Comparison of ENCODE assay signal across 8 cellular contexts in the genomic region with DNA sequence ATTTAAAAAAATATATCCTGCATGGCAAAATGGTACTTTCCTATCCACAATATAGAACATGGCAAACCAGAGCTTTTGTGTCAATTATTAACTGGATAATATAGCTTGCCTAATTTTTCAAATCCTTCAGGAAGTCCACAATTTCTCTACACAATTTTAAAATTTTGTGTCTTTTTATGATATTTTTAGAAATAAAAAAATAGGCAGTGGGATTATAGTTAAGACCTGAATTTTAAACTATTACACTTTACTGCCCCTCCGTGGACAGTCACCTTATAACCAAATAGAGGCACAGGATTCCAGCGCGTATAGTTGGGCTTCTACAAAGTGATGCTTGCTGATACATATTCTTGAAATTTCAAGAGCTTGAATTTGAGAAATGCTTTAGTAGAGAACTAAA. TPM values are rescaled to one million over a fixed set of nuclear protein-coding genes. Genes with fewer than 3 reads are reported as not detected.
DNase-seq lines count a peak whose midpoint lies in the region; ATAC-seq, FAIRE-seq and TF ChIP-seq lines count a peak whose summit lies in the region.

No MANE protein-coding gene starts in this region.

- H4K8ac ChIP-seq in mesendoderm (ENCODE audit: low read depth, low read length): no peak overlapping the region

- WGBS in mesendoderm (ENCODE audit: extremely low coverage, insufficient coverage, low lambda C conversion rate): no CpG with 5 or more reads among the region's 3 CpGs

- no peaks in the 10 kb centered on the region for H3K79me1 ChIP-seq in mesendoderm (ENCODE audit: low read length)

- H3K23ac ChIP-seq in mesendoderm (ENCODE audit: low read length): no peak overlapping the region

- no peak overlapping the region for H3K27ac ChIP-seq in mesendoderm (ENCODE audit: low read depth, low read length)

- no peak overlapping the region for H2BK15ac ChIP-seq in mesendoderm (replicated peaks; ENCODE audit: low read depth)

- no peak overlapping the region for H3K4ac ChIP-seq in mesendoderm (ENCODE audit: low read depth, low read length)

- ATAC-seq in HG02571 (IDR thresholded peaks at IDR 0.05; ENCODE audit: unreplicated experiment): no peak
- no peak for ATAC-seq in HG03442 (IDR thresholded peaks at IDR 0.05; ENCODE audit: unreplicated experiment)

- H2BK120ac ChIP-seq in mesendoderm (ENCODE audit: low read depth, low read length): no peak overlapping the region

- H3K27me3 ChIP-seq in mesendoderm (ENCODE audit: insufficient read depth, low read length, poor library complexity): no peaks in the 10 kb centered on the region

- no peak overlapping the region for H3K56ac ChIP-seq in mesendoderm (ENCODE audit: low read length)

- intact Hi-C loops in posterior vena cava (cut with DNase I): loop anchor here in 1 of 2 donors (5.0 to 10.0 kb wide), 2 partner anchors 155 to 527 kb away; no protein-coding TSS in a partner anchor

- DNase-seq in D721Med (ENCODE audit: insufficient read length, low spot score): no peak
- peak; percentile 17 for DNase-seq in HPDE6-E6E7 (ENCODE audit: extremely low spot score)
- peak; percentile 76 for DNase-seq in SK-MEL-5 (ENCODE audit: low read depth, low spot score)
- DNase-seq in mesendoderm: peak; percentile 36
- no peak for DNase-seq in posterior vena cava (ENCODE audit: low spot score)

- no peak overlapping the region for H3K4me2 ChIP-seq in mesendoderm (ENCODE audit: low read length)

- no peak overlapping the region for H2BK5ac ChIP-seq in mesendoderm (ENCODE audit: low read length)

- TF ChIP-seq CTCF in D721Med (IDR thresholded peaks at IDR 0.05; ENCODE audit: insufficient read depth, missing control alignments): peak; percentile 67

- no peak for FAIRE-seq in D721Med (lab: Jason Lieb, UNC)
- FAIRE-seq in colon (lab: Jason Lieb, UNC): peak; percentile 43

- H3K18ac ChIP-seq in mesendoderm (ENCODE audit: low read length): no peak overlapping the region

- H2AK5ac ChIP-seq in mesendoderm (ENCODE audit: low read length): no peak overlapping the region

- H3K36me3 ChIP-seq in mesendoderm (ENCODE audit: control insufficient read depth, insufficient read depth, low read length): no peaks in the 10 kb centered on the region

- no peak overlapping the region for H4K5ac ChIP-seq in mesendoderm (ENCODE audit: low read length)

- H3K79me2 ChIP-seq in mesendoderm (ENCODE audit: control insufficient read depth, insufficient read depth, low read length): no peaks in the 10 kb centered on the region

- H3K4me1 ChIP-seq in mesendoderm (ENCODE audit: control insufficient read depth, low read depth, low read length): no peaks in the 10 kb centered on the region

- no peak overlapping the region for H3K4me3 ChIP-seq in mesendoderm (ENCODE audit: low read length)

- in situ Hi-C loops in SK-MEL-5 (cut with HindIII; ENCODE audit: low pct_unique_long_range_greater_than_20kb, low sequenced_read_pairs): no loop called here

- H3K9ac ChIP-seq in mesendoderm (ENCODE audit: low read length): no peak overlapping the region

RNA-seq across cellular contexts. Expression of a gene that starts 2.1 kb away (rescaled TPM):
- total RNA-seq in SK-MEL-5 (2014; rRNA removed; shearing (Covaris generic)): 0.45 TPM in 1 of 2 replicates, not detected in the other
- polyA plus RNA-seq in SK-MEL-5 (2015; cell fraction: cytosol; rRNA removed): not detected in 2 replicates
- not detected in 2 replicates for polyA plus RNA-seq in SK-MEL-5 (2015; cell fraction: nucleus; rRNA removed)
- polyA plus RNA-seq in mesendoderm (2013, experiment 1 of 2): 13.6 TPM
- 13.4 TPM for polyA plus RNA-seq in mesendoderm (2013, experiment 2 of 2)
- 1 to 10 TPM; 1.4 to 2.4 TPM for total RNA-seq in posterior vena cava

Comparison
In these comparisons a context has a peak if more than half of its experiments do, and no peak if none do; other contexts are left out.
1. DNase-seq: peak in HPDE6-E6E7 (single experiment), SK-MEL-5 (single experiment) and mesendoderm (single experiment); none in D721Med (single experiment) and posterior vena cava (single experiment).